Comparison of ENCODE assay signal across 14 cellular contexts in genomic region chr6:24664049-24664987, GRCh38. TPM values are rescaled to one million over a fixed set of nuclear protein-coding genes. Genes with fewer than 3 reads are reported as not detected.
DNase-seq lines count a peak whose midpoint lies in the region; ATAC-seq, FAIRE-seq and TF ChIP-seq lines count a peak whose summit lies in the region.
"Had no signal": no experiment of that assay in that cellular context is flagged by ENCODE, and none has a peak within 500 bp of the region (broad histone marks: within the 10 kb centered on the region; RNA-seq: fewer than 3 reads in every experiment).

No MANE protein-coding gene starts in this region.

- WGBS in HepG2 (ENCODE audit: low lambda C conversion rate): 37% methylated on average over 7 of the region's 7 CpGs
- 38% methylated on average over 7 of the region's 7 CpGs for WGBS in right lobe of liver (ENCODE audit: insufficient coverage, low coverage, low lambda C conversion rate, missing lambda C conversion rate)

- H3K9me2 ChIP-seq in MM.1S (replicated peaks; ENCODE audit: insufficient read depth, low read length): no peaks in the 10 kb centered on the region

- H3K27me3 Mint-ChIP-seq in activated T-helper 1 cell treated with anti-CD3 and anti-CD28 coated beads, Interleukin-12 subunit alpha, Interleukin-12 subunit beta, Interleukin-2, Interleukin-4 antibody, amounts not matched to agents 30 ng/mL and 10 ng/mL and 1 ng/mL, durations not matched to agents 14 hours and 24 hours and 36 hours (ENCODE audit: insufficient read depth): no peaks in the 10 kb centered on the region
- H3K27me3 Mint-ChIP-seq in memory B cell: no peaks in the 10 kb centered on the region
- H3K27me3 Mint-ChIP-seq in type B pancreatic cell: no peaks in the 10 kb centered on the region
- H3K27me3 Mint-ChIP-seq: naive B cell had no signal

- peak overlapping the region; percentile 44 to 95 (median 83); a peak in 5 of 6 replicates for H3K4me3 ChIP-seq in HepG2 (replicated peaks in 1 of 3; ENCODE audit: insufficient read depth in 1 of 3, low read depth in 2 of 3, low read length in 3 of 3)
- H3K4me3 ChIP-seq in right lobe of liver: no peak overlapping the region
- H3K4me3 ChIP-seq in MM.1S (ENCODE audit: low read length): no peak overlapping the region

- H2AFZ ChIP-seq in HepG2 (ENCODE audit: low read length): no peak overlapping the region
- H2AFZ ChIP-seq in MM.1S (ENCODE audit: low read length): no peak overlapping the region

- in situ Hi-C loops in HepG2 (cut with HindIII; ENCODE audit: extremely low pct_ligation_motif_present, low pct_unique_long_range_greater_than_20kb): no loop called here

- H3K9ac ChIP-seq in HepG2 (ENCODE audit: insufficient read depth, low read depth, low read length) (peak overlapping the region; percentile 88), MM.1S (ENCODE audit: low read length) (no peak overlapping the region)
- H3K9ac ChIP-seq: KMS-11 had no signal

- 0 out of 2 replicates have a peak, but pooled peaks cover 4% of the 10 kb centered on the region for H4K20me1 ChIP-seq in HepG2 (ENCODE audit: insufficient read depth, low read length)
- no peaks in the 10 kb centered on the region for H4K20me1 ChIP-seq in MM.1S (ENCODE audit: insufficient read depth, low read length)

- H3K79me2 ChIP-seq in HepG2 (ENCODE audit: insufficient read depth, low read length) (peaks cover 40% of the 10 kb centered on the region), MM.1S (ENCODE audit: low read length) (peaks cover 37% of the 10 kb centered on the region)

- TF ChIP-seq POLR2A in HepG2 (IDR thresholded peaks at IDR 0.05; ENCODE audit: insufficient read depth in 1 of 2, low read depth in 2 of 2, low read length in 2 of 2): no peak
- TF ChIP-seq POLR2A in right lobe of liver (IDR thresholded peaks at IDR 0.05): no peak

- ATAC-seq in HepG2 (no peak), right lobe of liver (no peak), memory B cell (ENCODE audit: low read depth) (no peak), HG02885 (IDR thresholded peaks at IDR 0.05; ENCODE audit: poor library complexity, unreplicated experiment) (no peak)

- H3K27ac ChIP-seq in HepG2 (ENCODE audit: extremely low read length, insufficient read depth, low read length) (peak overlapping the region; percentile 36), right lobe of liver (peak overlapping the region in 1 of 3 donors; percentile 29), MM.1S (ENCODE audit: low read length) (no peak overlapping the region)
- H3K27ac ChIP-seq: KMS-11 had no signal

- DNase-seq in HepG2 (ENCODE audit: low spot score) (peak; percentile 44), right lobe of liver (no peak), memory B cell (ENCODE audit: low spot score in 2 of 2) (no peak), type B pancreatic cell (ENCODE audit: extremely low spot score, unreplicated experiment) (no peak), MM.1S (no peak)
- DNase-seq in activated T-helper 1 cell treated with anti-CD3 and anti-CD28 coated beads, Interleukin-12 subunit alpha, Interleukin-12 subunit beta, Interleukin-2, Interleukin-4 antibody, amounts not matched to agents 30 ng/mL and 10 ng/mL and 1 ng/mL, durations not matched to agents 14 hours and 24 hours and 36 hours (ENCODE audit: low spot score): no peak
- DNase-seq in effector CD4-positive, alpha-beta T cell: no peak
- DNase-seq: activated CD4-positive, CD25-positive, alpha-beta regulatory T cell; amniotic stem cell; HCEC 1CT; naive B cell; NCI-H2171 had no signal

- peak; percentile 57 for FAIRE-seq in HepG2 (lab: Jason Lieb, UNC)

- H3K36me3 Mint-ChIP-seq in activated T-helper 1 cell treated with anti-CD3 and anti-CD28 coated beads, Interleukin-12 subunit alpha, Interleukin-12 subunit beta, Interleukin-2, Interleukin-4 antibody, amounts not matched to agents 30 ng/mL and 10 ng/mL and 1 ng/mL, durations not matched to agents 14 hours and 24 hours and 36 hours (ENCODE audit: low read depth): peaks cover 44% of the 10 kb centered on the region
- peaks cover 12% of the 10 kb centered on the region for H3K36me3 Mint-ChIP-seq in memory B cell
- peaks cover 36% of the 10 kb centered on the region for H3K36me3 Mint-ChIP-seq in type B pancreatic cell

- peaks cover 5% of the 10 kb centered on the region for H3K9me3 Mint-ChIP-seq in activated T-helper 1 cell treated with anti-CD3 and anti-CD28 coated beads, Interleukin-12 subunit alpha, Interleukin-12 subunit beta, Interleukin-2, Interleukin-4 antibody, amounts not matched to agents 30 ng/mL and 10 ng/mL and 1 ng/mL, durations not matched to agents 14 hours and 24 hours and 36 hours
- H3K9me3 Mint-ChIP-seq in memory B cell (no peaks in the 10 kb centered on the region), type B pancreatic cell (peaks cover 4% of the 10 kb centered on the region)

- TF ChIP-seq EP300 in HepG2 (IDR thresholded peaks at IDR 0.05; ENCODE audit: low read depth in 2 of 2, low read length in 2 of 2) (no peak), HepG2 (CRISPR knock-in tag; IDR thresholded peaks at IDR 0.05; ENCODE audit: borderline replicate concordance) (no peak)

- CTCF ChIA-PET in HepG2 (lab: Yijun Ruan, JAX; ENCODE audit: low intra/inter-chr PET ratio, low total read pairs): no interaction called here

- H3K9me3 ChIP-seq in HepG2 (ENCODE audit: low read length): no peaks in the 10 kb centered on the region
- H3K9me3 ChIP-seq in right lobe of liver: no peaks in the 10 kb centered on the region
- no peaks in the 10 kb centered on the region for H3K9me3 ChIP-seq in MM.1S (replicated peaks; ENCODE audit: insufficient read depth, low read length)

- BruUV-seq in HepG2 (replicated peaks; lab: Mats Ljungman, UMichigan): no TSS peak

- H3F3A ChIP-seq in MM.1S (ENCODE audit: insufficient read depth, low read length): peaks cover 8% of the 10 kb centered on the region; the same call in 1 of the 2 replicates

- H3K27ac Mint-ChIP-seq in activated T-helper 1 cell treated with anti-CD3 and anti-CD28 coated beads, Interleukin-12 subunit alpha, Interleukin-12 subunit beta, Interleukin-2, Interleukin-4 antibody, amounts not matched to agents 30 ng/mL and 10 ng/mL and 1 ng/mL, durations not matched to agents 14 hours and 24 hours and 36 hours: no peak overlapping the region
- peak overlapping the region; percentile 98 for H3K27ac Mint-ChIP-seq in memory B cell
- H3K27ac Mint-ChIP-seq in type B pancreatic cell: peak overlapping the region; percentile 38

- H3K27me3 ChIP-seq in HepG2 (ENCODE audit: control insufficient read depth in 1 of 2, insufficient read depth in 2 of 2, low read length in 2 of 2): no peaks in the 10 kb centered on the region; a peak in 1 of 5 replicates
- no peaks in the 10 kb centered on the region for H3K27me3 ChIP-seq in right lobe of liver
- H3K27me3 ChIP-seq in MM.1S (replicated peaks; ENCODE audit: insufficient read depth, low read length): no peaks in the 10 kb centered on the region

- peaks cover 80% of the 10 kb centered on the region for H3K4me1 ChIP-seq in HepG2 (ENCODE audit: insufficient read depth, low read length)
- peaks cover 0 to 31% (median 14%) of the 10 kb centered on the region in 4 donors for H3K4me1 ChIP-seq in right lobe of liver
- H3K4me1 ChIP-seq in MM.1S (ENCODE audit: low read length): peaks cover 7% of the 10 kb centered on the region

- intact Hi-C loops in HepG2 (cut with micrococcal nuclease; ENCODE audit: unreplicated experiment) (loop anchor here (1.0 kb wide), 1 partner anchor 18 kb away; the partner anchor contains the start of gene KIAA0319), right lobe of liver (cut with DNase I) (no loop called here)
- intact Hi-C loops in activated T-helper 1 cell treated with anti-CD3 and anti-CD28 coated beads, Interleukin-12 subunit alpha, Interleukin-12 subunit beta, Interleukin-2, Interleukin-4 antibody, amounts not matched to agents 30 ng/mL and 10 ng/mL and 1 ng/mL, durations not matched to agents 14 hours and 24 hours and 36 hours (cut with micrococcal nuclease): no loop called here

- H3K4me3 Mint-ChIP-seq in activated T-helper 1 cell treated with anti-CD3 and anti-CD28 coated beads, Interleukin-12 subunit alpha, Interleukin-12 subunit beta, Interleukin-2, Interleukin-4 antibody, amounts not matched to agents 30 ng/mL and 10 ng/mL and 1 ng/mL, durations not matched to agents 14 hours and 24 hours and 36 hours: peak overlapping the region; percentile 92
- H3K4me3 Mint-ChIP-seq in memory B cell (no peak overlapping the region), type B pancreatic cell (peak overlapping the region; percentile 97)

- no peak for TF ChIP-seq CTCF in HepG2 (CRISPR knock-in tag; IDR thresholded peaks at IDR 0.05)
- no peak for TF ChIP-seq CTCF in right lobe of liver (IDR thresholded peaks at IDR 0.05)
- no peak for TF ChIP-seq CTCF in type B pancreatic cell (conservative IDR thresholded peaks at IDR 0.05)
- TF ChIP-seq CTCF in MM.1S (IDR thresholded peaks at IDR 0.05; ENCODE audit: low read length): no peak

- peaks cover 74% of the 10 kb centered on the region for H3K4me1 Mint-ChIP-seq in activated T-helper 1 cell treated with anti-CD3 and anti-CD28 coated beads, Interleukin-12 subunit alpha, Interleukin-12 subunit beta, Interleukin-2, Interleukin-4 antibody, amounts not matched to agents 30 ng/mL and 10 ng/mL and 1 ng/mL, durations not matched to agents 14 hours and 24 hours and 36 hours (ENCODE audit: low read depth)
- peaks cover 31% of the 10 kb centered on the region for H3K4me1 Mint-ChIP-seq in memory B cell
- H3K4me1 Mint-ChIP-seq in type B pancreatic cell (ENCODE audit: unreplicated experiment): peaks cover 28% of the 10 kb centered on the region

- no peak for TF ChIP-seq RAD21 in HepG2 (CRISPR knock-in tag; IDR thresholded peaks at IDR 0.05)

- peaks cover 2 to 10% of the 10 kb centered on the region in 2 experiments; a peak in 3 of 5 replicates for H3K36me3 ChIP-seq in HepG2 (replicated peaks in 1 of 2; ENCODE audit: control insufficient read depth in 1 of 2, insufficient read depth in 2 of 2, low read length in 2 of 2)
- no peaks in the 10 kb centered on the region for H3K36me3 ChIP-seq in right lobe of liver
- no peaks in the 10 kb centered on the region for H3K36me3 ChIP-seq in MM.1S (replicated peaks; ENCODE audit: insufficient read depth, low read length)

- POLR2A ChIA-PET in HepG2 (lab: Yijun Ruan, JAX): interaction anchor here (1.7 to 1.9 kb wide), 3 partner anchors 9 to 29 kb away, joined by 3 to 7 read pairs (median 5); partner anchors contain the start of gene KIAA0319

- H3K4me2 ChIP-seq in HepG2 (ENCODE audit: low read depth, low read length) (peak overlapping the region; percentile 78), MM.1S (ENCODE audit: low read depth, low read length) (no peak overlapping the region)

RNA-seq across cellular contexts. Expression of gene TDP2, which starts 2.4 kb away (rescaled TPM):
- total RNA-seq in HepG2 (2016; rRNA removed; fragmentation: Illumina TruSeq; extraction: Trizol) (42.6 and 73.1 TPM in 2 replicates), right lobe of liver (10 to 100 TPM; 20.4 to 33.2 (median 24.0) TPM), type B pancreatic cell (ENCODE audit: low replicate concordance) (42.6 and 44.1 TPM in 2 replicates)
- total RNA-seq in HepG2 (2016; cell fraction: cytosol; rRNA removed; fragmentation: Illumina TruSeq; extraction: Trizol; ENCODE audit: low read depth): 10.2 and 10.8 TPM in 2 replicates
- 42.3 and 70.9 TPM in 2 replicates for total RNA-seq in HepG2 (2016; cell fraction: insoluble cytoplasmic fraction; rRNA removed; fragmentation: Illumina TruSeq; extraction: Trizol)
- 31.3 and 32.0 TPM in 2 replicates for total RNA-seq in HepG2 (2016; cell fraction: membrane; rRNA removed; fragmentation: Illumina TruSeq; extraction: Trizol)
- 42.3 and 44.0 TPM in 2 replicates for total RNA-seq in HepG2 (2016; cell fraction: nucleus; rRNA removed; fragmentation: Illumina TruSeq; extraction: Trizol)
- 28.5 and 30.5 TPM in 2 replicates for polyA plus RNA-seq in HepG2 (2011; rRNA removed)
- polyA plus RNA-seq in HepG2 (2011; cell fraction: cytosol; rRNA removed): 15.3 and 20.6 TPM in 2 replicates
- polyA plus RNA-seq in HepG2 (2011; cell fraction: nucleus; rRNA removed): 22.8 and 29.8 TPM in 2 replicates
- 41.8 and 51.0 TPM in 2 replicates for polyA plus RNA-seq in HepG2 (2012)
- 10.0 and 11.4 TPM in 2 replicates for polyA plus RNA-seq in HepG2 (2016; cell fraction: cytosol; fragmentation: Illumina TruSeq; extraction: Trizol; ENCODE audit: low read depth)
- polyA plus RNA-seq in HepG2 (2016; cell fraction: insoluble cytoplasmic fraction; fragmentation: Illumina TruSeq; extraction: Trizol; ENCODE audit: low read depth): 109 and 114 TPM in 2 replicates
- 29.1 and 29.5 TPM in 2 replicates for polyA plus RNA-seq in HepG2 (2016; cell fraction: membrane; fragmentation: Illumina TruSeq; extraction: Trizol; ENCODE audit: low read depth)
- polyA plus RNA-seq in HepG2 (2016; cell fraction: nucleus; fragmentation: Illumina TruSeq; extraction: Trizol; ENCODE audit: insufficient read depth, low read depth): 64.6 and 67.4 TPM in 2 replicates
- 12.8 and 18.3 TPM in 2 replicates for polyA minus RNA-seq in HepG2 (2011; rRNA and poly(A)+ RNA removed; ENCODE audit: low replicate concordance)
- 12.9 and 13.3 TPM in 2 replicates for polyA minus RNA-seq in HepG2 (2011; cell fraction: cytosol; rRNA and poly(A)+ RNA removed)
- polyA minus RNA-seq in HepG2 (2011; cell fraction: nucleus; rRNA and poly(A)+ RNA removed): 50.3 and 64.9 TPM in 2 replicates
- 46.1 and 47.4 TPM in 2 replicates for total RNA-seq in activated T-helper 1 cell treated with anti-CD3 and anti-CD28 coated beads, Interleukin-12 subunit alpha, Interleukin-12 subunit beta, Interleukin-2, Interleukin-4 antibody, amounts not matched to agents 30 ng/mL and 10 ng/mL and 1 ng/mL, durations not matched to agents 14 hours and 24 hours and 36 hours

RNA-seq across cellular contexts. Expression of gene ACOT13, which starts 2.6 kb away (rescaled TPM):
- total RNA-seq in HepG2 (2016; rRNA removed; fragmentation: Illumina TruSeq; extraction: Trizol) (31.5 and 50.9 TPM in 2 replicates), right lobe of liver (10 to 100 TPM; 14.0 to 53.6 (median 43.4) TPM), type B pancreatic cell (ENCODE audit: low replicate concordance) (22.0 and 24.7 TPM in 2 replicates)
- total RNA-seq in HepG2 (2016; cell fraction: cytosol; rRNA removed; fragmentation: Illumina TruSeq; extraction: Trizol; ENCODE audit: low read depth): 6.6 and 8.6 TPM in 2 replicates
- total RNA-seq in HepG2 (2016; cell fraction: insoluble cytoplasmic fraction; rRNA removed; fragmentation: Illumina TruSeq; extraction: Trizol): 33.5 and 52.4 TPM in 2 replicates
- total RNA-seq in HepG2 (2016; cell fraction: membrane; rRNA removed; fragmentation: Illumina TruSeq; extraction: Trizol): 15.3 and 16.7 TPM in 2 replicates
- 8.2 and 8.5 TPM in 2 replicates for total RNA-seq in HepG2 (2016; cell fraction: nucleus; rRNA removed; fragmentation: Illumina TruSeq; extraction: Trizol)
- 37.5 and 45.1 TPM in 2 replicates for polyA plus RNA-seq in HepG2 (2011; rRNA removed)
- polyA plus RNA-seq in HepG2 (2011; cell fraction: cytosol; rRNA removed): 15.1 and 22.8 TPM in 2 replicates
- 6.6 and 7.0 TPM in 2 replicates for polyA plus RNA-seq in HepG2 (2011; cell fraction: nucleus; rRNA removed)
- polyA plus RNA-seq in HepG2 (2012): 33.4 and 56.4 TPM in 2 replicates
- polyA plus RNA-seq in HepG2 (2016; cell fraction: cytosol; fragmentation: Illumina TruSeq; extraction: Trizol; ENCODE audit: low read depth): 13.4 and 16.5 TPM in 2 replicates
- polyA plus RNA-seq in HepG2 (2016; cell fraction: insoluble cytoplasmic fraction; fragmentation: Illumina TruSeq; extraction: Trizol; ENCODE audit: low read depth): 53.6 and 58.5 TPM in 2 replicates
- polyA plus RNA-seq in HepG2 (2016; cell fraction: membrane; fragmentation: Illumina TruSeq; extraction: Trizol; ENCODE audit: low read depth): 16.5 and 18.7 TPM in 2 replicates
- polyA plus RNA-seq in HepG2 (2016; cell fraction: nucleus; fragmentation: Illumina TruSeq; extraction: Trizol; ENCODE audit: insufficient read depth, low read depth): 21.0 and 21.1 TPM in 2 replicates
- polyA minus RNA-seq in HepG2 (2011; rRNA and poly(A)+ RNA removed; ENCODE audit: low replicate concordance): 3.0 and 5.1 TPM in 2 replicates
- polyA minus RNA-seq in HepG2 (2011; cell fraction: cytosol; rRNA and poly(A)+ RNA removed): 6.4 and 9.3 TPM in 2 replicates
- polyA minus RNA-seq in HepG2 (2011; cell fraction: nucleus; rRNA and poly(A)+ RNA removed): 4.5 and 6.3 TPM in 2 replicates
- total RNA-seq in activated T-helper 1 cell treated with anti-CD3 and anti-CD28 coated beads, Interleukin-12 subunit alpha, Interleukin-12 subunit beta, Interleukin-2, Interleukin-4 antibody, amounts not matched to agents 30 ng/mL and 10 ng/mL and 1 ng/mL, durations not matched to agents 14 hours and 24 hours and 36 hours: 27.0 and 27.4 TPM in 2 replicates

RNA-seq across cellular contexts. Expression of gene KIAA0319, which starts 18.3 kb away (rescaled TPM):
- total RNA-seq in HepG2 (2016; rRNA removed; fragmentation: Illumina TruSeq; extraction: Trizol) (not detected in 2 replicates), right lobe of liver (under 1 TPM in 1 of 6 experiments, not detected in 5; 0.02 TPM), type B pancreatic cell (ENCODE audit: low replicate concordance) (0.29 and 0.39 TPM in 2 replicates)
- total RNA-seq in HepG2 (2016; cell fraction: cytosol; rRNA removed; fragmentation: Illumina TruSeq; extraction: Trizol; ENCODE audit: low read depth): not detected in 2 replicates
- 0.02 TPM in 1 of 2 replicates, not detected in the other for total RNA-seq in HepG2 (2016; cell fraction: insoluble cytoplasmic fraction; rRNA removed; fragmentation: Illumina TruSeq; extraction: Trizol)
- total RNA-seq in HepG2 (2016; cell fraction: membrane; rRNA removed; fragmentation: Illumina TruSeq; extraction: Trizol): 0.03 TPM in 1 of 2 replicates, not detected in the other
- not detected in 2 replicates for total RNA-seq in HepG2 (2016; cell fraction: nucleus; rRNA removed; fragmentation: Illumina TruSeq; extraction: Trizol)
- 0.01 TPM in 1 of 2 replicates, not detected in the other for polyA plus RNA-seq in HepG2 (2011; rRNA removed)
- polyA plus RNA-seq in HepG2 (2011; cell fraction: cytosol; rRNA removed): 0.01 TPM in 2 replicates
- polyA plus RNA-seq in HepG2 (2011; cell fraction: nucleus; rRNA removed): 0.03 TPM in 2 replicates
- 0.04 TPM in 1 of 2 replicates, not detected in the other for polyA plus RNA-seq in HepG2 (2012)
- polyA plus RNA-seq in HepG2 (2016; cell fraction: cytosol; fragmentation: Illumina TruSeq; extraction: Trizol; ENCODE audit: low read depth): not detected in 2 replicates
- polyA plus RNA-seq in HepG2 (2016; cell fraction: insoluble cytoplasmic fraction; fragmentation: Illumina TruSeq; extraction: Trizol; ENCODE audit: low read depth): not detected in 2 replicates
- not detected in 2 replicates for polyA plus RNA-seq in HepG2 (2016; cell fraction: membrane; fragmentation: Illumina TruSeq; extraction: Trizol; ENCODE audit: low read depth)
- polyA plus RNA-seq in HepG2 (2016; cell fraction: nucleus; fragmentation: Illumina TruSeq; extraction: Trizol; ENCODE audit: insufficient read depth, low read depth): not detected in 2 replicates
- polyA minus RNA-seq in HepG2 (2011; rRNA and poly(A)+ RNA removed; ENCODE audit: low replicate concordance): 0.12 and 7.9 TPM in 2 replicates
- polyA minus RNA-seq in HepG2 (2011; cell fraction: cytosol; rRNA and poly(A)+ RNA removed): not detected in 2 replicates
- 0.13 TPM in 1 of 2 replicates, not detected in the other for polyA minus RNA-seq in HepG2 (2011; cell fraction: nucleus; rRNA and poly(A)+ RNA removed)
- total RNA-seq in activated T-helper 1 cell treated with anti-CD3 and anti-CD28 coated beads, Interleukin-12 subunit alpha, Interleukin-12 subunit beta, Interleukin-2, Interleukin-4 antibody, amounts not matched to agents 30 ng/mL and 10 ng/mL and 1 ng/mL, durations not matched to agents 14 hours and 24 hours and 36 hours: not detected in 2 replicates

RNA-seq across cellular contexts. Expression of gene C6orf62, which starts 54.6 kb away (rescaled TPM):
- 90.4 and 135 TPM in 2 replicates for total RNA-seq in HepG2 (2016; rRNA removed; fragmentation: Illumina TruSeq; extraction: Trizol)
- 24.8 and 26.7 TPM in 2 replicates for total RNA-seq in HepG2 (2016; cell fraction: cytosol; rRNA removed; fragmentation: Illumina TruSeq; extraction: Trizol; ENCODE audit: low read depth)
- 89.3 and 123 TPM in 2 replicates for total RNA-seq in HepG2 (2016; cell fraction: insoluble cytoplasmic fraction; rRNA removed; fragmentation: Illumina TruSeq; extraction: Trizol)
- 130 and 133 TPM in 2 replicates for total RNA-seq in HepG2 (2016; cell fraction: membrane; rRNA removed; fragmentation: Illumina TruSeq; extraction: Trizol)
- total RNA-seq in HepG2 (2016; cell fraction: nucleus; rRNA removed; fragmentation: Illumina TruSeq; extraction: Trizol): 66.3 and 75.0 TPM in 2 replicates
- 54.8 and 55.6 TPM in 2 replicates for polyA plus RNA-seq in HepG2 (2011; rRNA removed)
- 18.8 and 39.1 TPM in 2 replicates for polyA plus RNA-seq in HepG2 (2011; cell fraction: cytosol; rRNA removed)
- polyA plus RNA-seq in HepG2 (2011; cell fraction: nucleus; rRNA removed): 24.8 and 28.1 TPM in 2 replicates
- 49.0 and 57.3 TPM in 2 replicates for polyA plus RNA-seq in HepG2 (2012)
- 13.5 and 14.0 TPM in 2 replicates for polyA plus RNA-seq in HepG2 (2016; cell fraction: cytosol; fragmentation: Illumina TruSeq; extraction: Trizol; ENCODE audit: low read depth)
- polyA plus RNA-seq in HepG2 (2016; cell fraction: insoluble cytoplasmic fraction; fragmentation: Illumina TruSeq; extraction: Trizol; ENCODE audit: low read depth): 91.3 and 99.8 TPM in 2 replicates
- 58.3 and 65.2 TPM in 2 replicates for polyA plus RNA-seq in HepG2 (2016; cell fraction: membrane; fragmentation: Illumina TruSeq; extraction: Trizol; ENCODE audit: low read depth)
- polyA plus RNA-seq in HepG2 (2016; cell fraction: nucleus; fragmentation: Illumina TruSeq; extraction: Trizol; ENCODE audit: insufficient read depth, low read depth): 80.5 and 88.9 TPM in 2 replicates
- polyA minus RNA-seq in HepG2 (2011; rRNA and poly(A)+ RNA removed; ENCODE audit: low replicate concordance): 48.0 and 61.4 TPM in 2 replicates
- polyA minus RNA-seq in HepG2 (2011; cell fraction: cytosol; rRNA and poly(A)+ RNA removed): 47.3 and 69.6 TPM in 2 replicates
- 76.8 and 83.0 TPM in 2 replicates for polyA minus RNA-seq in HepG2 (2011; cell fraction: nucleus; rRNA and poly(A)+ RNA removed)
- total RNA-seq in right lobe of liver: 10 to 100 TPM; 31.1 to 58.3 (median 48.7) TPM
- total RNA-seq in activated T-helper 1 cell treated with anti-CD3 and anti-CD28 coated beads, Interleukin-12 subunit alpha, Interleukin-12 subunit beta, Interleukin-2, Interleukin-4 antibody, amounts not matched to agents 30 ng/mL and 10 ng/mL and 1 ng/mL, durations not matched to agents 14 hours and 24 hours and 36 hours: 109 TPM in 2 replicates
- total RNA-seq in type B pancreatic cell (ENCODE audit: low replicate concordance): 77.3 and 77.5 TPM in 2 replicates

Comparison
In these comparisons a context has a peak if more than half of its experiments do, and no peak if none do; other contexts are left out.
1. H3K4me3 ChIP-seq: peak in HepG2 (3 of 3); none in right lobe of liver (0 of 3) and MM.1S (single experiment).